8 cellular contexts compared by ENCODE assay signal in genomic region chr13:51832471-51833152, GRCh38. TPM values are rescaled to one million over a fixed set of nuclear protein-coding genes. Genes with fewer than 3 reads are reported as not detected.
DNase-seq lines count a peak whose midpoint lies in the region; ATAC-seq and TF ChIP-seq lines count a peak whose summit lies in the region.

No MANE protein-coding gene starts in this region.

- WGBS in H9 (ENCODE audit: extremely low coverage, insufficient read length, low lambda C conversion rate), result no CpG with 5 or more reads among the region's 6 CpGs

- no peaks in the 10 kb centered on the region for H3K4me1 ChIP-seq in H9 (ENCODE audit: insufficient read depth, low read length)
- no peaks in the 10 kb centered on the region for H3K4me1 ChIP-seq in colonic mucosa

- no peak overlapping the region for H4K5ac ChIP-seq in H9 (ENCODE audit: insufficient read length, low read depth, low read length)

- TF ChIP-seq CTCF in H9 (conservative IDR thresholded peaks at IDR 0.05) (peak; percentile 53), colonic mucosa (IDR thresholded peaks at IDR 0.05) (no peak)

- H2BK120ac ChIP-seq in H9 (ENCODE audit: low read depth, low read length, poor library complexity, severe bottlenecking), result no peak overlapping the region

- intact Hi-C loops in colonic mucosa (cut with DNase I), result no loop called here

- no peak overlapping the region for H3K18ac ChIP-seq in H9 (ENCODE audit: insufficient read length, low read depth, low read length)

- no peak overlapping the region for H3T11ph ChIP-seq in H9 (ENCODE audit: low read length)

- H3K36me3 Mint-ChIP-seq in H9 (ENCODE audit: insufficient read depth in 1 of 3, low read depth in 3 of 3), result no peaks in the 10 kb centered on the region

- no peak overlapping the region for H3K4me3 ChIP-seq in colonic mucosa

- H3K27me3 ChIP-seq in H9 (ENCODE audit: insufficient read depth, low read length) (no peaks in the 10 kb centered on the region), colonic mucosa (no peaks in the 10 kb centered on the region)

- H4K91ac ChIP-seq in H9 (ENCODE audit: insufficient read length, low read depth, low read length), result no peak overlapping the region

- no peak overlapping the region for H3K9ac ChIP-seq in H9 (ENCODE audit: extremely low read depth, insufficient read length, low read length)
- no peak overlapping the region for H3K9ac ChIP-seq in colonic mucosa (ENCODE audit: low read depth in 2 of 2, low read length in 2 of 2)

- no peak overlapping the region for H2AFZ ChIP-seq in H9 (ENCODE audit: low read length)

- H2AK5ac ChIP-seq in H9 (ENCODE audit: insufficient read length, low read length), result no peak overlapping the region

- no peaks in the 10 kb centered on the region for H3K79me1 ChIP-seq in H9 (ENCODE audit: insufficient read depth, low read depth, low read length, poor library complexity, severe bottlenecking)

- H3K4me2 ChIP-seq in H9 (ENCODE audit: insufficient read depth, insufficient read length, low read length), result no peak overlapping the region

- no peak overlapping the region for H3K4me3 Mint-ChIP-seq in H9

- H2BK12ac ChIP-seq in H9 (ENCODE audit: insufficient read length, low read depth, low read length), result no peak overlapping the region

- no peaks in the 10 kb centered on the region for H4K20me1 ChIP-seq in H9 (ENCODE audit: control insufficient read depth, insufficient read depth, insufficient read length)

- no peak overlapping the region for H3K27ac Mint-ChIP-seq in H9

- H3K36me3 ChIP-seq in colonic mucosa, result no peaks in the 10 kb centered on the region

- no peak for DNase-seq in activated CD4-positive, CD25-positive, alpha-beta regulatory T cell treated with anti-CD3 and anti-CD28 coated beads, Interleukin-2, amount 50 U/mL, for 72 hours
- peak; percentile 46 for DNase-seq in H9
- DNase-seq in NCI-H1694 (lab: John Stamatoyannopoulos, UW), result peak; percentile 38
- peak; percentile 55 for DNase-seq in activated T-cell treated with anti-CD3 and anti-CD28 coated beads, Interleukin-2, amount 50 U/mL, for 1 hour
- peak; percentile 15 for DNase-seq in glomerular visceral epithelial cell (ENCODE audit: extremely low spot score)
- DNase-seq in stimulated activated CD4-positive, alpha-beta T cell treated with anti-CD3 and anti-CD28 coated beads, Interleukin-4, amount 100 ng/mL, for 4 hours, result peak; percentile 25 to 53
- no peak for DNase-seq in colonic mucosa

- peak; percentile 89 to 91 for ATAC-seq in activated CD4-positive, CD25-positive, alpha-beta regulatory T cell treated with anti-CD3 and anti-CD28 coated beads, Interleukin-2, amount 50 U/mL, for 24 hours

- H2BK15ac ChIP-seq in H9 (ENCODE audit: low read depth, low read length), result no peak overlapping the region

- H3K23me2 ChIP-seq in H9 (ENCODE audit: insufficient read length, low read depth, low read length, poor library complexity, severe bottlenecking), result no peaks in the 10 kb centered on the region

- H3K4ac ChIP-seq in H9 (ENCODE audit: low read depth, low read length), result no peak overlapping the region

- peaks cover 9 to 12% of the 10 kb centered on the region in 2 experiments for H3K4me1 Mint-ChIP-seq in H9

- H2BK20ac ChIP-seq in H9 (ENCODE audit: low read depth, low read length, poor library complexity, severe bottlenecking), result no peak overlapping the region

- H3K9me3 ChIP-seq in H9 (ENCODE audit: control insufficient read depth, low read depth, low read length), result no peaks in the 10 kb centered on the region
- H3K9me3 ChIP-seq in colonic mucosa, result no peaks in the 10 kb centered on the region

- H2BK5ac ChIP-seq in H9 (ENCODE audit: insufficient read length, low read length), result no peak overlapping the region

- no peaks in the 10 kb centered on the region for H3K79me2 ChIP-seq in H9 (ENCODE audit: insufficient read depth, low read length)

- no peak overlapping the region for H3K27ac ChIP-seq in H9 (ENCODE audit: insufficient read length, low read depth, low read length)
- H3K27ac ChIP-seq in colonic mucosa, result no peak overlapping the region

- H3K14ac ChIP-seq in H9 (ENCODE audit: insufficient read depth, low read length), result no peak overlapping the region

- no peak overlapping the region for H3K56ac ChIP-seq in H9 (ENCODE audit: insufficient read length, low read depth, low read length)

- no peak overlapping the region for H4K8ac ChIP-seq in H9 (replicated peaks; ENCODE audit: insufficient read length, low read depth, low read length)

- H3K23ac ChIP-seq in H9 (ENCODE audit: insufficient read length, low read depth, low read length), result no peak overlapping the region

- H3K27me3 Mint-ChIP-seq in H9 (ENCODE audit: low read depth), result no peaks in the 10 kb centered on the region; the same call in none of the 2 replicates

- no peaks in the 10 kb centered on the region for H3K9me3 Mint-ChIP-seq in H9

RNA-seq across cellular contexts. Expression of gene TMEM272, which starts 12.4 kb away (rescaled TPM):
- total RNA-seq in H9 (2021) (not detected in 2 replicates), colonic mucosa (under 1 TPM in 1 of 2 donors, not detected in 1; 0.12 TPM)

RNA-seq across cellular contexts. Expression of gene DHRS12, which starts 28.6 kb away (rescaled TPM):
- total RNA-seq in H9 (2021) (8.8 and 11.1 TPM in 2 replicates), colonic mucosa (10 to 100 TPM in 1 of 2 donors, 1 to 10 TPM in 1; 6.6 to 12.4 TPM)

RNA-seq across cellular contexts. Expression of gene CCDC70, which starts 29.2 kb away (rescaled TPM):
- total RNA-seq in H9 (2021) (not detected in 2 replicates), colonic mucosa (not detected)

Comparison
In these comparisons a context has a peak if more than half of its experiments do, and no peak if none do; other contexts are left out.
1. DNase-seq: peak in H9 (single experiment), NCI-H1694 (single experiment), activated T-cell treated with anti-CD3 and anti-CD28 coated beads, Interleukin-2, amount 50 U/mL, for 1 hour (single experiment), glomerular visceral epithelial cell (single experiment) and stimulated activated CD4-positive, alpha-beta T cell treated with anti-CD3 and anti-CD28 coated beads, Interleukin-4, amount 100 ng/mL, for 4 hours (2 of 2); none in activated CD4-positive, CD25-positive, alpha-beta regulatory T cell treated with anti-CD3 and anti-CD28 coated beads, Interleukin-2, amount 50 U/mL, for 72 hours (single experiment) and colonic mucosa (single experiment).